ENCODE assay signal across 9 cellular contexts in the genomic region with DNA sequence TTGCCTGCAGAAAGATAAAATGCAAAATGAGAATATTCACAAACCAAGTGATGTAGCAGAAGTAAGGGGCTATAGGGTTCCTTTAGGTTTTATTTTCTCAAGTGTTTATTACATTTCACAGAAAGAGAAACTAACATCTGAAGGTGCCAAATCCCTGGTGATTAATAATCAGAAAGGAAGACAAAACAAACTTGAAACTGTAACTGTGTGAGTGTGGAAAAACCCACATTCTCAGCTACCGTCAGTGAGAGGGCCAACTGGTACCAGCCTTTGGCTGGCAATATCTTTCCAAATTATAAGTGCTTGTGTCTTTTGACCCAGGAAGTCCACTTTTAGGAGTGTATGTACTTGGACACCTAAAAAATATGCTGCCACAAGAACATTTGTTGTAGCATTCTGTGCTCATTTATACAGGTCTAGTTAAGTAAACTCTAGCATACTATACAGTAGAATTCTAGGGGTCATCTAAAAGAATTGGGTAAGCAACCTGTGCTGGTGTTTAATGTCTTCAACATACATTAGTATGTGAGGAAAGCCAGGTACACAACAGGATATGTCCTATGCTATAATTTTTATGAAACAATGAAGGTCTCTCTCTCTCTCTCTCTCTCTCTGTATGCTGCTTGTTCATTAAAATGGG.
DNase-seq lines count a peak whose midpoint lies in the region; ATAC-seq lines count a peak whose summit lies in the region.
"Had no signal": no experiment of that assay in that cellular context is flagged by ENCODE, and none has a peak within 500 bp of the region (broad histone marks: within the 10 kb centered on the region; RNA-seq: fewer than 3 reads in every experiment).

No MANE protein-coding gene starts in this region.

- ATAC-seq in GM18907 (IDR thresholded peaks at IDR 0.05; ENCODE audit: unreplicated experiment): peak; percentile 85
- ATAC-seq in GM21717 (IDR thresholded peaks at IDR 0.05; ENCODE audit: unreplicated experiment): peak; percentile 78
- peak; percentile 79 for ATAC-seq in HG03439 (IDR thresholded peaks at IDR 0.05; ENCODE audit: unreplicated experiment)

- H3K27ac ChIP-seq in duodenal mucosa (ENCODE audit: low read depth, low read length) (peak overlapping the region; percentile 13), substantia nigra (ENCODE audit: low read depth, low read length, poor library complexity, severe bottlenecking) (no peak overlapping the region)

- peaks cover 24 to 31% of the 10 kb centered on the region in 2 donors for H3K4me1 ChIP-seq in duodenal mucosa (ENCODE audit: control insufficient read depth in 1 of 2, insufficient read depth in 2 of 2, low read length in 2 of 2)

- H3K27me3 ChIP-seq in duodenal mucosa (ENCODE audit: control insufficient read depth in 1 of 2, insufficient read depth in 2 of 2, low read length in 2 of 2): no peaks in the 10 kb centered on the region

- DNase-seq in NCI-H510A treated with DMSO at 0.1 percent for 48 hours (lab: John Stamatoyannopoulos, UW): no peak
- DNase-seq in AML-193 (lab: John Stamatoyannopoulos, UW): no peak
- DNase-seq in substantia nigra (lab: John Stamatoyannopoulos, UW): no peak
- DNase-seq: IMR-90, nucleus accumbens had no signal

- H3K9me3 ChIP-seq in duodenal mucosa (ENCODE audit: control insufficient read depth in 1 of 2, low read length in 2 of 2): no peaks in the 10 kb centered on the region

- no peak overlapping the region for H3K9ac ChIP-seq in duodenal mucosa (ENCODE audit: low read depth in 1 of 2, low read length in 2 of 2)

- H3K36me3 ChIP-seq in duodenal mucosa (ENCODE audit: control insufficient read depth in 1 of 2, insufficient read depth in 2 of 2, low read length in 2 of 2): no peaks in the 10 kb centered on the region

- no peak overlapping the region for H3K4me3 ChIP-seq in duodenal mucosa (ENCODE audit: low read depth in 1 of 2, low read length in 2 of 2)
